24 cellular contexts compared by ENCODE assay signal in genomic region chr17:41599680-41600079, GRCh38. TPM values are rescaled to one million over a fixed set of nuclear protein-coding genes. Genes with fewer than 3 reads are reported as not detected.
"Had no signal": no experiment of that assay in that cellular context is flagged by ENCODE, and none has a peak within 500 bp of the region (broad histone marks: within the 10 kb centered on the region; RNA-seq: fewer than 3 reads in every experiment).

No MANE protein-coding gene starts in this region.

- H3K4me1 Mint-ChIP-seq: naive thymus-derived CD4-positive, alpha-beta T cell had no signal

- DNase-seq: effector CD4-positive, alpha-beta T cell; endodermal cell; foreskin melanocyte; head of caudate nucleus; kidney; left cardiac atrium; left ventricle myocardium superior; mesendoderm; naive thymus-derived CD4-positive, alpha-beta T cell; stimulated activated CD4-positive, alpha-beta T cell treated with anti-CD3 and anti-CD28 coated beads, Interleukin-2, amount 100 ng/mL, for 48 hours; stimulated activated naive CD8-positive, alpha-beta T cell treated with anti-CD3 and anti-CD28 coated beads, Interleukin-15, Interleukin-2, amounts not matched to agents 100 U/mL and 50 U/mL, for 24 hours; thyroid gland had no signal

- H3K36me3 Mint-ChIP-seq: naive thymus-derived CD4-positive, alpha-beta T cell; type B pancreatic cell had no signal

- H3K9me3 ChIP-seq: right atrium auricular region, suprapubic skin, thyroid gland had no signal

- ATAC-seq: left cardiac atrium; left ventricle myocardium superior; naive thymus-derived CD4-positive, alpha-beta T cell; stimulated activated naive CD8-positive, alpha-beta T cell treated with anti-CD3 and anti-CD28 coated beads, Interleukin-15, Interleukin-2, amounts not matched to agents 100 U/mL and 50 U/mL, for 24 hours had no signal

- H3K4me3 ChIP-seq: coronary artery, hepatocyte, right atrium auricular region, smooth muscle cell, suprapubic skin, thyroid gland had no signal

- H3K27ac ChIP-seq: coronary artery, hepatocyte, right atrium auricular region, suprapubic skin, thyroid gland had no signal

- H3K27me3 ChIP-seq: hepatocyte, right atrium auricular region, thyroid gland had no signal

- H3K4me3 Mint-ChIP-seq: endodermal cell; naive thymus-derived CD4-positive, alpha-beta T cell; neural crest cell; type B pancreatic cell had no signal

- H3K27me3 Mint-ChIP-seq: type B pancreatic cell had no signal

- H3K4me1 ChIP-seq: right atrium auricular region, suprapubic skin, thyroid gland had no signal

- H3K27ac Mint-ChIP-seq: endodermal cell, type B pancreatic cell had no signal

- H3K36me3 ChIP-seq: right atrium auricular region, suprapubic skin, thyroid gland had no signal

- H3K9me3 Mint-ChIP-seq: endodermal cell, neural crest cell, type B pancreatic cell had no signal

RNA-seq across cellular contexts. Expression of gene KRT16, which starts 12.9 kb away (rescaled TPM):
- total RNA-seq: cerebellum; dermis microvascular lymphatic vessel endothelial cell; endodermal cell; endothelial cell of umbilical vein; left ventricle myocardium superior; lung microvascular endothelial cell; naive thymus-derived CD4-positive, alpha-beta T cell; neural crest cell had no signal

RNA-seq across cellular contexts. Expression of gene KRT14, which starts 13.0 kb away (rescaled TPM):
- total RNA-seq: cerebellum; dermis microvascular lymphatic vessel endothelial cell; endodermal cell; kidney; left ventricle myocardium superior; lung microvascular endothelial cell; naive thymus-derived CD4-positive, alpha-beta T cell; neural crest cell; osteocyte had no signal

RNA-seq across cellular contexts. Expression of gene KRT17, which starts 24.7 kb away (rescaled TPM):
- total RNA-seq: endodermal cell; left cardiac atrium; left ventricle myocardium superior; lung microvascular endothelial cell; naive thymus-derived CD4-positive, alpha-beta T cell; neural crest cell; right atrium auricular region had no signal

RNA-seq across cellular contexts. Expression of gene KRT9, which starts 27.8 kb away (rescaled TPM):
- total RNA-seq: cerebellum; dermis microvascular lymphatic vessel endothelial cell; endodermal cell; endothelial cell of umbilical vein; hepatocyte; kidney; left cardiac atrium; left ventricle myocardium superior; lung microvascular endothelial cell; naive thymus-derived CD4-positive, alpha-beta T cell; neural crest cell; right atrium auricular region; thyroid gland had no signal
